1 cellular context compared by ENCODE assay signal in genomic region chr18:3604260-3604625, GRCh38.
TF ChIP-seq lines count a peak whose summit lies in the region.

No MANE protein-coding gene starts in this region.

TF ChIP-seq in GM23338, 12 proteins besides CTCF, POLR2A, EP300 and RAD21 (continued from another document):
- TF ChIP-seq ZNF462 (CRISPR knock-in tag; IDR thresholded peaks at IDR 0.05): no peak
- TF ChIP-seq ZNF114 (CRISPR knock-in tag; IDR thresholded peaks at IDR 0.05): no peak
- no peak for TF ChIP-seq CREB1 (CRISPR knock-in tag; IDR thresholded peaks at IDR 0.05; ENCODE audit: low read depth)
- no peak for TF ChIP-seq JUNB (IDR thresholded peaks at IDR 0.05; ENCODE audit: unreplicated experiment)
- no peak for TF ChIP-seq STAT1 (IDR thresholded peaks at IDR 0.05; ENCODE audit: unreplicated experiment)
- no peak for TF ChIP-seq EZH2 (IDR thresholded peaks at IDR 0.05; ENCODE audit: low read depth, unreplicated experiment)
- TF ChIP-seq NANOG (IDR thresholded peaks at IDR 0.05; ENCODE audit: borderline replicate concordance): no peak
- no peak for TF ChIP-seq ZNF331 (CRISPR knock-in tag; IDR thresholded peaks at IDR 0.05; ENCODE audit: low read depth)
- TF ChIP-seq, protein P1, sequence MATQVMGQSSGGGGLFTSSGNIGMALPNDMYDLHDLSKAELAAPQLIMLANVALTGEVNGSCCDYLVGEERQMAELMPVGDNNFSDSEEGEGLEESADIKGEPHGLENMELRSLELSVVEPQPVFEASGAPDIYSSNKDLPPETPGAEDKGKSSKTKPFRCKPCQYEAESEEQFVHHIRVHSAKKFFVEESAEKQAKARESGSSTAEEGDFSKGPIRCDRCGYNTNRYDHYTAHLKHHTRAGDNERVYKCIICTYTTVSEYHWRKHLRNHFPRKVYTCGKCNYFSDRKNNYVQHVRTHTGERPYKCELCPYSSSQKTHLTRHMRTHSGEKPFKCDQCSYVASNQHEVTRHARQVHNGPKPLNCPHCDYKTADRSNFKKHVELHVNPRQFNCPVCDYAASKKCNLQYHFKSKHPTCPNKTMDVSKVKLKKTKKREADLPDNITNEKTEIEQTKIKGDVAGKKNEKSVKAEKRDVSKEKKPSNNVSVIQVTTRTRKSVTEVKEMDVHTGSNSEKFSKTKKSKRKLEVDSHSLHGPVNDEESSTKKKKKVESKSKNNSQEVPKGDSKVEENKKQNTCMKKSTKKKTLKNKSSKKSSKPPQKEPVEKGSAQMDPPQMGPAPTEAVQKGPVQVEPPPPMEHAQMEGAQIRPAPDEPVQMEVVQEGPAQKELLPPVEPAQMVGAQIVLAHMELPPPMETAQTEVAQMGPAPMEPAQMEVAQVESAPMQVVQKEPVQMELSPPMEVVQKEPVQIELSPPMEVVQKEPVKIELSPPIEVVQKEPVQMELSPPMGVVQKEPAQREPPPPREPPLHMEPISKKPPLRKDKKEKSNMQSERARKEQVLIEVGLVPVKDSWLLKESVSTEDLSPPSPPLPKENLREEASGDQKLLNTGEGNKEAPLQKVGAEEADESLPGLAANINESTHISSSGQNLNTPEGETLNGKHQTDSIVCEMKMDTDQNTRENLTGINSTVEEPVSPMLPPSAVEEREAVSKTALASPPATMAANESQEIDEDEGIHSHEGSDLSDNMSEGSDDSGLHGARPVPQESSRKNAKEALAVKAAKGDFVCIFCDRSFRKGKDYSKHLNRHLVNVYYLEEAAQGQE (IDR thresholded peaks at IDR 0.05; ENCODE audit: unreplicated experiment): no peak
- TF ChIP-seq POLR2AphosphoS5 (IDR thresholded peaks at IDR 0.05; ENCODE audit: low read depth): no peak; the same call in 1 of the 2 replicates
